ENCODE assay signal across 15 cellular contexts in genomic region chr15:91890614-91891013, GRCh38. TPM values are rescaled to one million over a fixed set of nuclear protein-coding genes. Genes with fewer than 3 reads are reported as not detected.
DNase-seq lines count a peak whose midpoint lies in the region; ATAC-seq and TF ChIP-seq lines count a peak whose summit lies in the region.
"Had no signal": no experiment of that assay in that cellular context is flagged by ENCODE, and none has a peak within 500 bp of the region (broad histone marks: within the 10 kb centered on the region; RNA-seq: fewer than 3 reads in every experiment).

No MANE protein-coding gene starts in this region.

- TF ChIP-seq POLR2A in esophagus squamous epithelium (IDR thresholded peaks at IDR 0.05), result no peak

- no peak for TF ChIP-seq CTCF in left ventricle myocardium inferior (IDR thresholded peaks at IDR 0.05; ENCODE audit: borderline replicate concordance)
- no peak for TF ChIP-seq CTCF in esophagus squamous epithelium (IDR thresholded peaks at IDR 0.05)

- no peak for DNase-seq in left ventricle myocardium inferior
- no peak for DNase-seq in left ventricle myocardium superior
- no peak for DNase-seq in esophagus squamous epithelium (lab: John Stamatoyannopoulos, UW)
- DNase-seq: 8988T; CD4-positive, alpha-beta T cell; GDM1; heart left ventricle; NCI-H187 treated with DMSO at 0.1 percent for 48 hours; Peyer's patch had no signal

- ATAC-seq in left ventricle myocardium superior (no peak), SK-N-SH treated with all-trans-retinoic acid at 6 μM for 48 hours (peak; percentile 90), HG03097 (IDR thresholded peaks at IDR 0.05; ENCODE audit: low FRiP score, unreplicated experiment) (no peak), GM21786 (IDR thresholded peaks at IDR 0.05; ENCODE audit: unreplicated experiment) (no peak), GM19397 (IDR thresholded peaks at IDR 0.05; ENCODE audit: unreplicated experiment) (no peak), GM18858 (IDR thresholded peaks at IDR 0.05; ENCODE audit: unreplicated experiment) (no peak)
- ATAC-seq: heart left ventricle had no signal

- H3K9me3 ChIP-seq in left ventricle myocardium inferior (replicated peaks), result peaks cover 7% of the 10 kb centered on the region
- no peaks in the 10 kb centered on the region for H3K9me3 ChIP-seq in esophagus squamous epithelium
- H3K9me3 ChIP-seq: Peyer's patch had no signal

- intact Hi-C loops in left ventricle myocardium inferior (cut with micrococcal nuclease), result no loop called here
- intact Hi-C loops in left ventricle myocardium superior (cut with micrococcal nuclease), result no loop called here
- intact Hi-C loops in esophagus squamous epithelium (cut with DNase I), result no loop called here

- H3K4me1 ChIP-seq in left ventricle myocardium inferior (peaks cover 99% of the 10 kb centered on the region), esophagus squamous epithelium (peaks cover 5 to 90% (median 50%) of the 10 kb centered on the region in 3 donors)
- H3K4me1 ChIP-seq: Peyer's patch had no signal

- H3K36me3 ChIP-seq in left ventricle myocardium inferior (no peaks in the 10 kb centered on the region), esophagus squamous epithelium (no peaks in the 10 kb centered on the region)
- H3K36me3 ChIP-seq: Peyer's patch had no signal

- H3K27me3 ChIP-seq in left ventricle myocardium inferior (ENCODE audit: low read depth) (no peaks in the 10 kb centered on the region), esophagus squamous epithelium (no peaks in the 10 kb centered on the region)
- H3K27me3 ChIP-seq: heart left ventricle, Peyer's patch had no signal

- WGBS in esophagus squamous epithelium, 2 donors, result 30 to 71% methylated on average over 2 of the region's 2 CpGs

- H3K4me3 ChIP-seq in left ventricle myocardium inferior (no peak overlapping the region), esophagus squamous epithelium (no peak overlapping the region)
- H3K4me3 ChIP-seq: heart left ventricle, Peyer's patch had no signal

- H3K27ac ChIP-seq in left ventricle myocardium inferior (replicated peaks) (peak overlapping the region; percentile 76), esophagus squamous epithelium (peak overlapping the region; percentile 17 to 77 (median 58))
- H3K27ac ChIP-seq: parathyroid adenoma, Peyer's patch had no signal

TF ChIP-seq in SK-N-SH treated with all-trans-retinoic acid at 6 μM for 48 hours, 23 proteins besides CTCF, POLR2A, EP300 and RAD21:
- no peak for TF ChIP-seq OSR1 (CRISPR knock-in tag; IDR thresholded peaks at IDR 0.05)

RNA-seq across cellular contexts. Expression of gene SLCO3A1, which starts 37.1 kb away (rescaled TPM):
- total RNA-seq in left ventricle myocardium inferior (56.8 TPM), left ventricle myocardium superior (52.8 TPM), esophagus squamous epithelium (10 to 100 TPM; 10.9 to 18.1 (median 14.2) TPM)
